ENCODE assay signal across 18 cellular contexts in the genomic region with DNA sequence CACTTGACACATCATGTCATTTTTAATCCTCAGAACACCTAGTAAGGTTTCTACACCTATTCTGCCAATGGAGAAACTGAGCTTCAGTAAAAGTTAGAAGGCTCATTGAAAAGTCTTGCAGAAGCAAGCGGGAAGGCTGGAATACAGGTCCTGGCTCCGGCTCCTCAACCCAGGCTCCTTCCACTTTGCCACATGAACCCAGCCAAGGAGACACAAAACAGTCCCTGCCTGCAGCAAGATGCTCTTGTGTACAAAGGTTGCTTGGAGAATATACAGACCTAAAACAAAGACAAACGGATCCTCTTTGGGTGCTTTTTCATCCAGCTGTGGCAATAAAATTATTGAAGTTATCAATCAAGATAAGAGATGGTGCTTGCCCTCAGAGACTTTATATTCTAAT.
DNase-seq lines count a peak whose midpoint lies in the region; ATAC-seq, FAIRE-seq and TF ChIP-seq lines count a peak whose summit lies in the region.
"Had no signal": no experiment of that assay in that cellular context is flagged by ENCODE, and none has a peak within 500 bp of the region (broad histone marks: within the 10 kb centered on the region; RNA-seq: fewer than 3 reads in every experiment).

No MANE protein-coding gene starts in this region.

- peak overlapping the region; percentile 93 to 96 for H3K27ac ChIP-seq in ascending aorta
- peak overlapping the region in 3 of 4 donors; percentile 59 to 87 (median 67) for H3K27ac ChIP-seq in esophagus squamous epithelium
- H3K27ac ChIP-seq in thoracic aorta = peak overlapping the region; percentile 89 to 93
- H3K27ac ChIP-seq: BLaER1 treated with 17β-estradiol and CSF1 and Interleukin-3, amounts not matched to agents 10 nM and 100 nM; GM23248 had no signal

- H3K9me3 Mint-ChIP-seq in nephron = no peaks in the 10 kb centered on the region
- H3K9me3 Mint-ChIP-seq: CD4-positive, alpha-beta T cell had no signal

- H3K9me3 ChIP-seq in ascending aorta = no peaks in the 10 kb centered on the region
- H3K9me3 ChIP-seq in esophagus squamous epithelium = no peaks in the 10 kb centered on the region
- H3K9me3 ChIP-seq in thoracic aorta = no peaks in the 10 kb centered on the region
- H3K9me3 ChIP-seq: BLaER1 treated with 17β-estradiol and CSF1 and Interleukin-3, amounts not matched to agents 10 nM and 100 nM had no signal

- no peak overlapping the region for H3K4me3 Mint-ChIP-seq in nephron
- H3K4me3 Mint-ChIP-seq: CD4-positive, alpha-beta T cell had no signal

- no peaks in the 10 kb centered on the region for H3K36me3 Mint-ChIP-seq in nephron (ENCODE audit: low read depth)

- H3K4me3 ChIP-seq in ascending aorta (no peak overlapping the region), esophagus squamous epithelium (no peak overlapping the region), thoracic aorta (no peak overlapping the region)
- H3K4me3 ChIP-seq: BLaER1 treated with 17β-estradiol and CSF1 and Interleukin-3, amounts not matched to agents 10 nM and 100 nM; GM12878; GM23248 had no signal

- H3K27me3 Mint-ChIP-seq in nephron (ENCODE audit: low read depth) = no peaks in the 10 kb centered on the region

- TF ChIP-seq CTCF in ascending aorta (IDR thresholded peaks at IDR 0.05) (no peak), esophagus squamous epithelium (IDR thresholded peaks at IDR 0.05) (no peak), nephron (IDR thresholded peaks at IDR 0.05; ENCODE audit: unreplicated experiment in 3 of 3) (no peak), thoracic aorta (IDR thresholded peaks at IDR 0.05) (no peak)

- peaks cover 48% of the 10 kb centered on the region for H3K4me1 Mint-ChIP-seq in nephron

- ATAC-seq in thoracic aorta (ENCODE audit: insufficient number of reproducible peaks, low FRiP score, low read depth) (no peak), HG03565 (IDR thresholded peaks at IDR 0.05; ENCODE audit: unreplicated experiment) (no peak)
- no peak for ATAC-seq in activated CD4-positive, CD25-positive, alpha-beta regulatory T cell treated with anti-CD3 and anti-CD28 coated beads, Interleukin-2, amount 50 U/mL, for 24 hours
- ATAC-seq: GM12878 had no signal

- H3K4me1 ChIP-seq in ascending aorta (peaks cover 15 to 81% of the 10 kb centered on the region in 2 donors), esophagus squamous epithelium (peaks cover 0 to 35% (median 15%) of the 10 kb centered on the region in 3 donors), thoracic aorta (ENCODE audit: control insufficient read depth in 1 of 2, low read depth in 2 of 2) (peaks cover 58 to 100% of the 10 kb centered on the region in 2 donors)

- intact Hi-C loops in ascending aorta (cut with DNase I) = no loop called here
- intact Hi-C loops in esophagus squamous epithelium (cut with DNase I) = no loop called here

- 82 to 88% methylated on average over 2 to 3 of the region's 3 CpGs for WGBS in esophagus squamous epithelium, 2 donors

- peaks cover 25 to 40% of the 10 kb centered on the region in 2 donors for H3K36me3 ChIP-seq in ascending aorta
- no peaks in the 10 kb centered on the region for H3K36me3 ChIP-seq in esophagus squamous epithelium
- peaks cover 19% of the 10 kb centered on the region for H3K36me3 ChIP-seq in thoracic aorta
- H3K36me3 ChIP-seq: BLaER1 treated with 17β-estradiol and CSF1 and Interleukin-3, amounts not matched to agents 10 nM and 100 nM had no signal

- H3K27me3 ChIP-seq in ascending aorta (no peaks in the 10 kb centered on the region), esophagus squamous epithelium (no peaks in the 10 kb centered on the region), thoracic aorta (replicated peaks; ENCODE audit: insufficient read depth) (no peaks in the 10 kb centered on the region)
- H3K27me3 ChIP-seq: BLaER1 treated with 17β-estradiol and CSF1 and Interleukin-3, amounts not matched to agents 10 nM and 100 nM had no signal

- FAIRE-seq in frontal cortex (lab: Jason Lieb, UNC) = no peak
- FAIRE-seq: GM12878, GM18507, HTR-8/SVneo had no signal

- peak overlapping the region in 2 of 3 experiments; percentile 31 to 44 for H3K27ac Mint-ChIP-seq in nephron
- H3K27ac Mint-ChIP-seq: CD4-positive, alpha-beta T cell had no signal

- DNase-seq in ascending aorta (ENCODE audit: low spot score in 2 of 2) (no peak), esophagus squamous epithelium (lab: John Stamatoyannopoulos, UW) (no peak), thoracic aorta (ENCODE audit: low spot score) (no peak), frontal cortex (ENCODE audit: low spot score in 2 of 2) (no peak), globus pallidus (ENCODE audit: low spot score) (no peak)
- DNase-seq: ACHN; Calu3; CD4-positive, alpha-beta T cell; DMS79; GM23248; H7 had no signal

- no peak for TF ChIP-seq POLR2A in esophagus squamous epithelium (IDR thresholded peaks at IDR 0.05)
